ENCODE assay signal across 2 cellular contexts in genomic region chr10:43854042-43854441, GRCh38.
A peak's percentile ranks its signal among the peaks of the same experiment; 100 is the strongest.
TF ChIP-seq lines count a peak whose summit lies in the region.

No MANE protein-coding gene starts in this region.

TF ChIP-seq in A549, 52 proteins besides CTCF, POLR2A, EP300 and RAD21 (continued from another document):
- no peak for TF ChIP-seq BCL3 (IDR thresholded peaks at IDR 0.05)
- TF ChIP-seq EHMT2 (IDR thresholded peaks at IDR 0.05; ENCODE audit: low read depth), result no peak
TF ChIP-seq in A549: peak in this region for 0.

TF ChIP-seq in HEK293, 187 proteins besides CTCF, POLR2A, EP300 and RAD21 (continued from another document):
- TF ChIP-seq TSHZ1 (tag by site-specific recombination; IDR thresholded peaks at IDR 0.05; ENCODE audit: borderline replicate concordance) (peak; percentile 34; the same call in 1 of the 2 replicates), KLF10 (tag by site-specific recombination; IDR thresholded peaks at IDR 0.05) (peak; percentile 67; the same call in 1 of the 2 replicates), ZBTB20 (tag by site-specific recombination; IDR thresholded peaks at IDR 0.05) (no peak), ZNF544 (tag by site-specific recombination; IDR thresholded peaks at IDR 0.05) (no peak), RBAK (tag by site-specific recombination; IDR thresholded peaks at IDR 0.05) (no peak), ZNF24 (tag by site-specific recombination; IDR thresholded peaks at IDR 0.05) (peak; percentile 66; the same call in 1 of the 2 replicates), SP7 (tag by site-specific recombination; IDR thresholded peaks at IDR 0.05) (0 out of 2 replicates have a peak, but pooled peaks have one; percentile 18), BCL11B (tag by site-specific recombination; IDR thresholded peaks at IDR 0.05; ENCODE audit: low read depth) (0 out of 2 replicates have a peak, but pooled peaks have one; percentile 35), PRDM10 (tag by site-specific recombination; IDR thresholded peaks at IDR 0.05) (peak; percentile 50; the same call in 1 of the 2 replicates), SCRT2 (tag by site-specific recombination; IDR thresholded peaks at IDR 0.05) (0 out of 2 replicates have a peak, but pooled peaks have one; percentile 22), HIC1 (tag by site-specific recombination; IDR thresholded peaks at IDR 0.05) (peak; percentile 83), PRDM6 (tag by site-specific recombination; IDR thresholded peaks at IDR 0.05) (peak; percentile 58; the same call in 1 of the 2 replicates), ZSCAN23 (tag by site-specific recombination; IDR thresholded peaks at IDR 0.05) (no peak), ZNF366 (tag by site-specific recombination; conservative IDR thresholded peaks at IDR 0.05) (peak; percentile 70), FEZF1 (tag by site-specific recombination; IDR thresholded peaks at IDR 0.05) (peak; percentile 33; the same call in 1 of the 2 replicates), OSR2 (tag by site-specific recombination; IDR thresholded peaks at IDR 0.05) (peak; percentile 68), ZNF629 (tag by site-specific recombination; IDR thresholded peaks at IDR 0.05) (peak; percentile 62), GFI1B (tag by site-specific recombination; IDR thresholded peaks at IDR 0.05) (0 out of 2 replicates have a peak, but pooled peaks have one; percentile 11), ZBTB17 (tag by site-specific recombination; IDR thresholded peaks at IDR 0.05) (peak; percentile 56; the same call in 1 of the 2 replicates), ZNF521 (tag by site-specific recombination; IDR thresholded peaks at IDR 0.05) (no peak), ZEB2 (tag by site-specific recombination; IDR thresholded peaks at IDR 0.05) (peak; percentile 51; the same call in 1 of the 2 replicates), ZNF514 (tag by site-specific recombination; IDR thresholded peaks at IDR 0.05) (no peak), ZNF184 (tag by site-specific recombination; IDR thresholded peaks at IDR 0.05) (no peak), ZBTB6 (tag by site-specific recombination; IDR thresholded peaks at IDR 0.05) (0 out of 2 replicates have a peak, but pooled peaks have one; percentile 7), ZNF561 (tag by site-specific recombination; IDR thresholded peaks at IDR 0.05; ENCODE audit: borderline replicate concordance) (peak; percentile 35; the same call in 1 of the 2 replicates), ZBTB44 (tag by site-specific recombination; IDR thresholded peaks at IDR 0.05) (peak; percentile 34; the same call in 1 of the 2 replicates), ZNF600 (tag by site-specific recombination; IDR thresholded peaks at IDR 0.05) (peak; percentile 70), BCL11A (tag by site-specific recombination; IDR thresholded peaks at IDR 0.05; ENCODE audit: low read depth) (0 out of 2 replicates have a peak, but pooled peaks have one; percentile 18)
